In the genomic region with DNA sequence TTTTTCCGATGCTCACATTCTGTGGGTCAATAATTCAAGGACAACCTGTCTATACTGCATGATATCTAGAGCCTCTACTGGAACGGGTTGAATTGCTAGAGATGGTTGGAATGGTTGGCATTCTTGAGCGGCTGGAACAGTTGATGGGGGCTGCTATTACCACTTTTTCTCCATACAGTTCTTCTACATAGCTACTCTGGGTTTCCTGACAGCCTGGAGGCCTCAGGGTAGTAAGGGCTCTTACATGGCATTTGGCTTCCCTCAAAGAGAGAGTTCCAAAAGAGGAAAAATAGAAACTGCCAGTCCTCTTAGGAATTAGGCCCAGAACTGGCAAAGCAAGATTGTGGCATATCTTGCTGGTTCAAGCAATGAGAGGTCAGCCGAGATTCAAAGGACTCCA, we compare ENCODE assay signal across 36 cellular contexts. TPM values are rescaled to one million over a fixed set of nuclear protein-coding genes. Genes with fewer than 3 reads are reported as not detected.
"Had no signal": no experiment of that assay in that cellular context is flagged by ENCODE, and none has a peak within 500 bp of the region (broad histone marks: within the 10 kb centered on the region; RNA-seq: fewer than 3 reads in every experiment).

No MANE protein-coding gene starts in this region.

- H3K27me3 Mint-ChIP-seq: naive B cell; natural killer cell treated with Interleukin-12 subunit alpha and Interleukin-12 subunit beta and Interleukin-15 and Interleukin-18, amount 100 ng/mL, for 72 hours; type B pancreatic cell had no signal

- H3K27ac ChIP-seq: coronary artery, esophagus squamous epithelium, heart right ventricle, lower lobe of right lung, neural progenitor cell, prostate gland, right atrium auricular region, stomach, thyroid gland had no signal

- H3K27ac Mint-ChIP-seq: immature natural killer cell; memory B cell; mesothelial cell of epicardium; naive B cell; natural killer cell treated with Interleukin-12 subunit alpha and Interleukin-12 subunit beta and Interleukin-15 and Interleukin-18, amount 100 ng/mL, for 72 hours; neural progenitor cell; stimulated activated effector memory CD8-positive, alpha-beta T cell treated with anti-CD3 and anti-CD28 coated beads, Interleukin-12 subunit alpha, Interleukin-12 subunit beta, amount 100 ng/mL, for 72 hours; type B pancreatic cell had no signal

- H3K36me3 Mint-ChIP-seq: immature natural killer cell; memory B cell; mesothelial cell of epicardium; naive B cell; natural killer cell treated with Interleukin-12 subunit alpha and Interleukin-12 subunit beta and Interleukin-15 and Interleukin-18, amount 100 ng/mL, for 72 hours; neural progenitor cell; stimulated activated effector memory CD8-positive, alpha-beta T cell treated with anti-CD3 and anti-CD28 coated beads, Interleukin-12 subunit alpha, Interleukin-12 subunit beta, amount 100 ng/mL, for 72 hours; type B pancreatic cell had no signal

- H3K9me3 ChIP-seq: esophagus squamous epithelium, heart right ventricle, lower lobe of right lung, mucosa of descending colon, prostate gland, right atrium auricular region, stomach, thyroid gland had no signal

- H3K4me1 Mint-ChIP-seq: immature natural killer cell; memory B cell; naive B cell; neural progenitor cell; stimulated activated effector memory CD8-positive, alpha-beta T cell treated with anti-CD3 and anti-CD28 coated beads, Interleukin-12 subunit alpha, Interleukin-12 subunit beta, amount 100 ng/mL, for 72 hours had no signal

- H3K4me3 Mint-ChIP-seq: immature natural killer cell; memory B cell; mesothelial cell of epicardium; naive B cell; natural killer cell treated with Interleukin-12 subunit alpha and Interleukin-12 subunit beta and Interleukin-15 and Interleukin-18, amount 100 ng/mL, for 72 hours; neural progenitor cell; stimulated activated effector memory CD8-positive, alpha-beta T cell treated with anti-CD3 and anti-CD28 coated beads, Interleukin-12 subunit alpha, Interleukin-12 subunit beta, amount 100 ng/mL, for 72 hours; type B pancreatic cell had no signal

- ATAC-seq: heart right ventricle; left ventricle myocardium superior; lower lobe of right lung; mucosa of descending colon; natural killer cell treated with Interleukin-12 subunit alpha and Interleukin-12 subunit beta and Interleukin-15 and Interleukin-18, amount 100 ng/mL, for 72 hours; sciatic nerve; stimulated activated effector memory CD8-positive, alpha-beta T cell treated with anti-CD3 and anti-CD28 coated beads, Interleukin-12 subunit alpha, Interleukin-12 subunit beta, amount 100 ng/mL, for 72 hours had no signal

- H3K4me3 ChIP-seq: coronary artery, esophagus squamous epithelium, heart right ventricle, lower lobe of right lung, mucosa of descending colon, neural progenitor cell, prostate gland, right atrium auricular region, stomach, thyroid gland had no signal

- H3K27me3 ChIP-seq: esophagus squamous epithelium, heart right ventricle, neural progenitor cell, right atrium auricular region, stomach, thyroid gland had no signal

- DNase-seq: dermis blood vessel endothelial cell; effector memory CD4-positive, alpha-beta T cell; esophagus squamous epithelium; foreskin melanocyte; glutamatergic neuron; heart right ventricle; hippocampal formation; immature natural killer cell; left ventricle myocardium superior; lower lobe of right lung; mucosa of descending colon; naive B cell; nucleus accumbens; stimulated activated CD4-positive, alpha-beta T cell treated with anti-CD3 and anti-CD28 coated beads, Interleukin-2, amount 100 ng/mL, for 24 hours; stimulated activated CD4-positive, alpha-beta T cell treated with anti-CD3 and anti-CD28 coated beads, Interleukin-4, amount 100 ng/mL, for 24 hours; stimulated activated naive CD4-positive, alpha-beta T cell treated with Interleukin-2 at 50 U/mL for 16 hours; stomach; thyroid gland had no signal

- H2AFZ ChIP-seq: neural progenitor cell had no signal

- H3K9ac ChIP-seq: neural progenitor cell had no signal

- H3K9me3 Mint-ChIP-seq: memory B cell; naive B cell; natural killer cell treated with Interleukin-12 subunit alpha and Interleukin-12 subunit beta and Interleukin-15 and Interleukin-18, amount 100 ng/mL, for 72 hours; stimulated activated effector memory CD8-positive, alpha-beta T cell treated with anti-CD3 and anti-CD28 coated beads, Interleukin-12 subunit alpha, Interleukin-12 subunit beta, amount 100 ng/mL, for 72 hours had no signal

- FAIRE-seq: endothelial cell of umbilical vein, keratinocyte had no signal

- H3K4me2 ChIP-seq: neural progenitor cell had no signal

- H3K36me3 ChIP-seq: esophagus squamous epithelium, heart right ventricle, lower lobe of right lung, neural progenitor cell, prostate gland, right atrium auricular region, stomach, thyroid gland had no signal

- H3K4me1 ChIP-seq: esophagus squamous epithelium, lower lobe of right lung, prostate gland, right atrium auricular region, stomach, thyroid gland had no signal

RNA-seq across cellular contexts. Expression of gene NAA11, which starts 53.1 kb away (rescaled TPM):
- total RNA-seq: dermis blood vessel endothelial cell; endothelial cell of umbilical vein; epithelial cell of proximal tubule; esophagus squamous epithelium; heart right ventricle; left ventricle myocardium superior; lower lobe of right lung; mesothelial cell of epicardium; mucosa of descending colon; natural killer cell treated with Interleukin-12 subunit alpha and Interleukin-12 subunit beta and Interleukin-15 and Interleukin-18, amount 100 ng/mL, for 72 hours; osteocyte; right atrium auricular region; sciatic nerve; skeletal muscle tissue; stomach; subcutaneous adipose tissue; temporal lobe; thyroid gland; urinary bladder had no signal
- polyA plus RNA-seq: endothelial cell of umbilical vein, heart right ventricle, immature natural killer cell, keratinocyte, stomach, urinary bladder had no signal
